10 cellular contexts compared by ENCODE assay signal in the genomic region with DNA sequence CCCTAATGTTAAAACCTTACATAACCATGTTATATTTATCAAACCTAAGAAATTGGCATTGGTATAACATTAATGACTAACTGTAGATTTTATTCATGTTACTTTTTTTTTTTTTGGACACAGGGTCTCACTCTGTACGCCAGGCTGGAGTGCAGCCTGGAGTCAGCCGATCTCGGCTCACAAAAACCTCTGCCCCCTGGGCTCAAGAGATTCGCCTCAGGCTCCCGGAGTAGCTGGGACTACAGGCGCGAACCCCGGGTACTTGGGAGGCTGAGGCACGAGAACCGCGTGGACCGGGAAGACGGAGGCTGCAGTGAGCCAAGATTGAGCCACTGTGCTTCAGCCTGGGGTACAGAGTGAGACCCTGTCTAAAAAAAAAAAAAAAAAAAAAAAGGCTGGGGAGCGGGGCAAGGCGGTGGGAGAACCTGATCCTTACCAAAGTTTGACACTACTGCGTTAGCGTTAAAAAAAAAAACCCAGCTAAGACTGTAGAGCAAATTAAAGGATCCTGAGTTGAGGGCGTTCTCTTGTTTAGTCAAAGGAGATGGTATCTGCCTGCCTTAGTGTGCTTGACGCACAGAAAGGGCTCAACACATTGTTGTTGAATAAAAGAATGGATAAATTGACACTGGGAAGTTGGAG. TPM values are rescaled to one million over a fixed set of nuclear protein-coding genes. Genes with fewer than 3 reads are reported as not detected.
DNase-seq lines count a peak whose midpoint lies in the region; ATAC-seq, FAIRE-seq and TF ChIP-seq lines count a peak whose summit lies in the region.
"Not testable (repeated sequence)": the region's sequence is repeated elsewhere in the genome, so short reads cannot be mapped to it uniquely, and the experiment has no call there.
"Had no signal": no experiment of that assay in that cellular context is flagged by ENCODE, and none has a peak within 500 bp of the region (broad histone marks: within the 10 kb centered on the region; RNA-seq: fewer than 3 reads in every experiment).

No MANE protein-coding gene starts in this region.

- peaks cover 36% of the 10 kb centered on the region for H3K4me1 Mint-ChIP-seq in activated naive CD4-positive, alpha-beta T cell treated with anti-CD3 and anti-CD28 coated beads, Interleukin-2, amount 10 ng/mL, durations not matched to agents 7 days and 5 days
- H3K4me1 Mint-ChIP-seq in osteocyte (ENCODE audit: unreplicated experiment) = peaks cover 18% of the 10 kb centered on the region

- H3K27me3 ChIP-seq in Loucy (ENCODE audit: insufficient read depth, low read length, poor library complexity, severe bottlenecking); endocrine pancreas (ENCODE audit: control insufficient read depth, insufficient read depth, low read length); keratinocyte (ENCODE audit: control insufficient read depth, extremely low read depth, insufficient read depth, low read length); upper lobe of left lung: not testable (repeated sequence)

- not testable (repeated sequence) for ATAC-seq in upper lobe of left lung (ENCODE audit: low FRiP score in 2 of 2)

- CTCF ChIA-PET in activated naive CD4-positive, alpha-beta T cell treated with anti-CD3 and anti-CD28 coated beads, Interleukin-2, amount 10 ng/mL, durations not matched to agents 7 days and 5 days (lab: Charles Lee) = not testable (repeated sequence)

- H3K4me3 ChIP-seq in Loucy (ENCODE audit: low read length, poor library complexity, severe bottlenecking) (peak overlapping the region; percentile 78), endocrine pancreas (ENCODE audit: control insufficient read depth, insufficient read depth, low read length) (peak overlapping the region; percentile 64), keratinocyte (ENCODE audit: control insufficient read depth in 2 of 3, extremely low read depth in 1 of 3, insufficient read depth in 2 of 3, low read depth in 1 of 3, low read length in 3 of 3) (peak overlapping the region; percentile 1 to 70 (median 12)), upper lobe of left lung (peak overlapping the region in 2 of 4 donors; percentile 70 to 77)

- H3K36me3 ChIP-seq in Loucy (ENCODE audit: insufficient read depth, low read length); endocrine pancreas (ENCODE audit: control insufficient read depth, insufficient read depth, low read length); keratinocyte (ENCODE audit: control insufficient read depth in 2 of 2, extremely low read depth in 1 of 2, insufficient read depth in 2 of 2, low read length in 2 of 2); upper lobe of left lung: not testable (repeated sequence)

- TF ChIP-seq POLR2A in upper lobe of left lung (IDR thresholded peaks at IDR 0.05) = not testable (repeated sequence)

- H3K36me3 Mint-ChIP-seq in activated naive CD4-positive, alpha-beta T cell treated with anti-CD3 and anti-CD28 coated beads, Interleukin-2, amount 10 ng/mL, durations not matched to agents 7 days and 5 days; osteocyte (ENCODE audit: unreplicated experiment): not testable (repeated sequence)

- H3K79me2 ChIP-seq in Loucy (ENCODE audit: insufficient read depth, low read length); keratinocyte (ENCODE audit: control insufficient read depth, insufficient read depth, low read length): not testable (repeated sequence)

- FAIRE-seq in keratinocyte (lab: Jason Lieb, UNC) = not testable (repeated sequence)

- WGBS in upper lobe of left lung, 2 donors = 37% methylated on average over 15 to 18 of the region's 19 CpGs

- not testable (repeated sequence) for H3K9me1 ChIP-seq in keratinocyte (ENCODE audit: control insufficient read depth, extremely low read depth, insufficient read depth, low read length)

- in situ Hi-C loops in SK-MEL-5 (cut with HindIII; ENCODE audit: low pct_unique_long_range_greater_than_20kb, low sequenced_read_pairs) = not testable (repeated sequence)

- H3K9me2 ChIP-seq in Loucy (replicated peaks; ENCODE audit: low read depth, low read length) = not testable (repeated sequence)

- not testable (repeated sequence) for TF ChIP-seq EP300 in upper lobe of left lung (IDR thresholded peaks at IDR 0.05)

- H3K4me2 ChIP-seq in Loucy (ENCODE audit: low read depth, low read length, poor library complexity, severe bottlenecking) (peak overlapping the region; percentile 90), keratinocyte (ENCODE audit: control insufficient read depth, extremely low read depth, insufficient read depth, low read depth, low read length) (peak overlapping the region; percentile 63)

- dilution Hi-C loops in keratinocyte (cut with MboI; ENCODE audit: extremely low pct_ligation_motif_present, low sequenced_read_pairs) = not testable (repeated sequence)

- H3K4me3 Mint-ChIP-seq in activated naive CD4-positive, alpha-beta T cell treated with anti-CD3 and anti-CD28 coated beads, Interleukin-2, amount 10 ng/mL, durations not matched to agents 7 days and 5 days = peak overlapping the region; percentile 91
- H3K4me3 Mint-ChIP-seq in osteocyte (ENCODE audit: unreplicated experiment) = peak overlapping the region; percentile 92

- H3K27me3 Mint-ChIP-seq in activated naive CD4-positive, alpha-beta T cell treated with anti-CD3 and anti-CD28 coated beads, Interleukin-2, amount 10 ng/mL, durations not matched to agents 7 days and 5 days = peaks cover 51% of the 10 kb centered on the region
- peaks cover 22% of the 10 kb centered on the region for H3K27me3 Mint-ChIP-seq in osteocyte (ENCODE audit: unreplicated experiment)

- not testable (repeated sequence) for H4K20me1 ChIP-seq in Loucy (ENCODE audit: insufficient read depth, low read length, poor library complexity, severe bottlenecking); keratinocyte (ENCODE audit: control insufficient read depth, extremely low read depth, insufficient read depth, low read length)

- not testable (repeated sequence) for H3K27ac ChIP-seq in keratinocyte (ENCODE audit: control insufficient read depth, insufficient read depth, low read length)
- peak overlapping the region in 3 of 4 donors; percentile 86 to 93 (median 88) for H3K27ac ChIP-seq in upper lobe of left lung

- peak overlapping the region; percentile 98 for H3K27ac Mint-ChIP-seq in activated naive CD4-positive, alpha-beta T cell treated with anti-CD3 and anti-CD28 coated beads, Interleukin-2, amount 10 ng/mL, durations not matched to agents 7 days and 5 days
- peak overlapping the region; percentile 87 for H3K27ac Mint-ChIP-seq in osteocyte (ENCODE audit: unreplicated experiment)

- H3K9ac ChIP-seq in Loucy (ENCODE audit: low read depth, low read length, poor library complexity, severe bottlenecking) (peak overlapping the region; percentile 90), keratinocyte (ENCODE audit: control insufficient read depth, extremely low read depth, insufficient read depth, low read length) (peak overlapping the region; percentile 6)
- H3K9ac ChIP-seq in endocrine pancreas (ENCODE audit: control insufficient read depth, insufficient read depth, low read length) = not testable (repeated sequence)

- H2AFZ ChIP-seq in Loucy (ENCODE audit: low read length) = peak overlapping the region; percentile 68
- H2AFZ ChIP-seq in keratinocyte (ENCODE audit: control insufficient read depth, low read length) = not testable (repeated sequence)

- H3K4me1 ChIP-seq in Loucy (ENCODE audit: insufficient read depth, low read length, poor library complexity, severe bottlenecking) (peaks cover 13% of the 10 kb centered on the region), upper lobe of left lung (peaks cover 5 to 11% (median 7%) of the 10 kb centered on the region in 4 donors)
- H3K4me1 ChIP-seq in endocrine pancreas (ENCODE audit: control insufficient read depth, insufficient read depth, low read length); keratinocyte (ENCODE audit: control insufficient read depth, extremely low read depth, insufficient read depth, low read length): not testable (repeated sequence)

- not testable (repeated sequence) for H3K9me3 ChIP-seq in Loucy (ENCODE audit: insufficient read depth, low read depth, low read length); endocrine pancreas (ENCODE audit: control insufficient read depth, low read length); keratinocyte (ENCODE audit: control insufficient read depth, low read depth, low read length); upper lobe of left lung

- H3K9me3 Mint-ChIP-seq in activated naive CD4-positive, alpha-beta T cell treated with anti-CD3 and anti-CD28 coated beads, Interleukin-2, amount 10 ng/mL, durations not matched to agents 7 days and 5 days; osteocyte (ENCODE audit: unreplicated experiment): not testable (repeated sequence)

- TF ChIP-seq CTCF in Loucy (conservative IDR thresholded peaks at IDR 0.05; ENCODE audit: low read length); keratinocyte (optimal IDR thresholded peaks at IDR 0.05 in 1 of 3, IDR thresholded peaks at IDR 0.05 in 1 of 3, conservative IDR thresholded peaks at IDR 0.05 in 1 of 3; ENCODE audit: extremely low read depth in 1 of 3, insufficient read depth in 2 of 3, low read length in 3 of 3); osteocyte (IDR thresholded peaks at IDR 0.05); upper lobe of left lung (IDR thresholded peaks at IDR 0.05): not testable (repeated sequence)

- H3F3A ChIP-seq in Loucy (ENCODE audit: low read depth) = not testable (repeated sequence)

- DNase-seq in ELR (ENCODE audit: low read depth) = peak; percentile 37
- DNase-seq in SK-MEL-5 (ENCODE audit: low read depth, low spot score) = peak; percentile 48
- not testable (repeated sequence) for DNase-seq in activated naive CD4-positive, alpha-beta T cell treated with anti-CD3 and anti-CD28 coated beads, Interleukin-2, amount 10 ng/mL, durations not matched to agents 7 days and 5 days; keratinocyte (ENCODE audit: low read depth, low spot score); osteocyte (ENCODE audit: extremely low spot score, unreplicated experiment)
- peak in 1 of 2 donors; percentile 16 for DNase-seq in upper lobe of left lung

RNA-seq across cellular contexts. Expression of a gene that starts 5.2 kb away (rescaled TPM):
- total RNA-seq in SK-MEL-5 (2014; rRNA removed; shearing (Covaris generic)) = 4.2 and 4.8 TPM in 2 replicates
- 3.1 and 7.7 TPM in 2 replicates for polyA plus RNA-seq in SK-MEL-5 (2015; cell fraction: cytosol; rRNA removed)
- polyA plus RNA-seq in SK-MEL-5 (2015; cell fraction: nucleus; rRNA removed) = 15.8 and 16.7 TPM in 2 replicates
- 0.26 to 0.31 TPM (median 0.27 TPM) in 3 replicates for polyA plus RNA-seq in keratinocyte
- 5.5 TPM for polyA plus RNA-seq in keratinocyte (2011; ENCODE audit: low read depth)
- polyA plus RNA-seq in keratinocyte (2011; cell fraction: cytosol; rRNA removed) = 0.09 and 0.10 TPM in 2 replicates
- 0.33 and 0.51 TPM in 2 replicates for polyA plus RNA-seq in keratinocyte (2011; cell fraction: nucleus; rRNA removed)
- 0.60 and 8.0 TPM in 2 replicates for polyA plus RNA-seq in keratinocyte (2012; ENCODE audit: low replicate concordance)
- polyA minus RNA-seq in keratinocyte = 0.58 to 0.66 TPM in 2 of 3 replicates, not detected in the other
- 0.77 TPM for polyA minus RNA-seq in keratinocyte (2011; cell fraction: cytosol; rRNA and poly(A)+ RNA removed)
- polyA minus RNA-seq in keratinocyte (2011; cell fraction: nucleus; rRNA and poly(A)+ RNA removed) = 0.62 and 0.74 TPM in 2 replicates
- total RNA-seq in osteocyte (not detected in 2 replicates), upper lobe of left lung (10 to 100 TPM; 10.8 to 37.7 (median 15.9) TPM)

RNA-seq across cellular contexts. Expression of a gene that starts 20.0 kb away (rescaled TPM):
- total RNA-seq in SK-MEL-5 (2014; rRNA removed; shearing (Covaris generic)) = not detected in 2 replicates
- polyA plus RNA-seq in SK-MEL-5 (2015; cell fraction: cytosol; rRNA removed) = not detected in 2 replicates
- polyA plus RNA-seq in SK-MEL-5 (2015; cell fraction: nucleus; rRNA removed) = not detected in 2 replicates
- polyA plus RNA-seq in keratinocyte = not detected in 3 replicates
- polyA plus RNA-seq in keratinocyte (2011; ENCODE audit: low read depth) = not detected
- not detected in 2 replicates for polyA plus RNA-seq in keratinocyte (2011; cell fraction: cytosol; rRNA removed)
- not detected in 2 replicates for polyA plus RNA-seq in keratinocyte (2011; cell fraction: nucleus; rRNA removed)
- not detected in 2 replicates for polyA plus RNA-seq in keratinocyte (2012; ENCODE audit: low replicate concordance)
- not detected in 3 replicates for polyA minus RNA-seq in keratinocyte
- polyA minus RNA-seq in keratinocyte (2011; cell fraction: cytosol; rRNA and poly(A)+ RNA removed) = not detected
- not detected in 2 replicates for polyA minus RNA-seq in keratinocyte (2011; cell fraction: nucleus; rRNA and poly(A)+ RNA removed)
- total RNA-seq in osteocyte (not detected in 2 replicates), upper lobe of left lung (100 to 1,000 TPM in 2 of 6 donors, 10 to 100 TPM in 4; 20.8 to 237 (median 82.8) TPM)
- total RNA-seq: Daoy, pulmonary artery endothelial cell had no signal

RNA-seq across cellular contexts. Expression of a gene that starts 24.3 kb away (rescaled TPM):
- 57.4 and 59.7 TPM in 2 replicates for total RNA-seq in SK-MEL-5 (2014; rRNA removed; shearing (Covaris generic))
- 56.0 and 64.8 TPM in 2 replicates for polyA plus RNA-seq in SK-MEL-5 (2015; cell fraction: cytosol; rRNA removed)
- polyA plus RNA-seq in SK-MEL-5 (2015; cell fraction: nucleus; rRNA removed) = 66.3 and 70.6 TPM in 2 replicates
- 0.08 TPM in 1 of 3 replicates, not detected in the others for polyA plus RNA-seq in keratinocyte
- not detected for polyA plus RNA-seq in keratinocyte (2011; ENCODE audit: low read depth)
- 0.02 TPM in 1 of 2 replicates, not detected in the other for polyA plus RNA-seq in keratinocyte (2011; cell fraction: cytosol; rRNA removed)
- polyA plus RNA-seq in keratinocyte (2011; cell fraction: nucleus; rRNA removed) = 0.08 TPM in 1 of 2 replicates, not detected in the other
- not detected in 2 replicates for polyA plus RNA-seq in keratinocyte (2012; ENCODE audit: low replicate concordance)
- polyA minus RNA-seq in keratinocyte = not detected in 3 replicates
- polyA minus RNA-seq in keratinocyte (2011; cell fraction: cytosol; rRNA and poly(A)+ RNA removed) = not detected
- polyA minus RNA-seq in keratinocyte (2011; cell fraction: nucleus; rRNA and poly(A)+ RNA removed) = not detected in 2 replicates
- not detected in 2 replicates for total RNA-seq in osteocyte
- total RNA-seq in upper lobe of left lung = 100 to 1,000 TPM in 4 of 6 donors, 10 to 100 TPM in 2; 94.6 to 273 (median 160) TPM
- total RNA-seq: Daoy, pulmonary artery endothelial cell had no signal

Comparison
In these comparisons a context has a peak if more than half of its experiments do, and no peak if none do; other contexts are left out.
1. RNA of a gene that starts 20.0 kb away (total RNA-seq): 20.8 to 237 TPM in upper lobe of left lung; not detected in SK-MEL-5 and not detected in osteocyte; every median in the first group is over 10 times any median in the second.
2. RNA of a gene that starts 24.3 kb away (total RNA-seq): 94.6 to 273 TPM in upper lobe of left lung and 57.4 to 59.7 TPM in SK-MEL-5; not detected in osteocyte; every median in the first group is over 10 times any median in the second.